In genomic region chr1:42767510-42767924, GRCh38 we compare ENCODE assay signal across 8 cellular contexts. TPM values are rescaled to one million over a fixed set of nuclear protein-coding genes. Genes with fewer than 3 reads are reported as not detected.
DNase-seq lines count a peak whose midpoint lies in the region; ATAC-seq, FAIRE-seq and TF ChIP-seq lines count a peak whose summit lies in the region.

No MANE protein-coding gene starts in this region.

- no peak overlapping the region for H2AK5ac ChIP-seq in mesenchymal stem cell (ENCODE audit: low read length, severe bottlenecking)

- H3K9ac ChIP-seq in ES-I3 (ENCODE audit: low read depth, low read length): peak overlapping the region; percentile 95
- peak overlapping the region; percentile 96 for H3K9ac ChIP-seq in mesenchymal stem cell (ENCODE audit: low read length)

- H4K8ac ChIP-seq in mesenchymal stem cell (ENCODE audit: low read length): no peak overlapping the region

- FAIRE-seq in bronchial epithelial cell (lab: Jason Lieb, UNC): no peak

- peak overlapping the region; percentile 73 for H2BK120ac ChIP-seq in mesenchymal stem cell (ENCODE audit: low read depth, low read length)

- no peak overlapping the region for H4K91ac ChIP-seq in mesenchymal stem cell (ENCODE audit: low read length)

- peaks cover 13% of the 10 kb centered on the region for H3K79me1 ChIP-seq in mesenchymal stem cell (replicated peaks; ENCODE audit: low read length, poor library complexity, severe bottlenecking)

- H3K36me3 ChIP-seq in ES-I3 (ENCODE audit: insufficient read depth, low read length) (no peaks in the 10 kb centered on the region), bronchial epithelial cell (ENCODE audit: control insufficient read depth, insufficient read depth, low read length) (no peaks in the 10 kb centered on the region), mesenchymal stem cell (ENCODE audit: control insufficient read depth in 1 of 2, insufficient read depth in 2 of 2, low read depth in 1 of 2, low read length in 2 of 2) (peaks cover 3 to 5% of the 10 kb centered on the region in 2 experiments)

- peak overlapping the region in 1 of 2 experiments; percentile 89 for H3K4ac ChIP-seq in mesenchymal stem cell (ENCODE audit: low read depth in 1 of 2, low read length in 2 of 2)

- H3K23ac ChIP-seq in mesenchymal stem cell (ENCODE audit: low read length in 2 of 2): no peak overlapping the region

- no peak overlapping the region for H2BK5ac ChIP-seq in mesenchymal stem cell (ENCODE audit: low read depth, low read length, poor library complexity, severe bottlenecking)

- TF ChIP-seq CTCF in bronchial epithelial cell (IDR thresholded peaks at IDR 0.05; ENCODE audit: insufficient read depth, low read length, severe bottlenecking): no peak

- peak overlapping the region; percentile 46 to 89 for H3K18ac ChIP-seq in mesenchymal stem cell (ENCODE audit: low read depth in 1 of 2, low read length in 2 of 2)

- H2BK12ac ChIP-seq in mesenchymal stem cell (ENCODE audit: low read length in 2 of 2): no peak overlapping the region

- H3K4me1 ChIP-seq in ES-I3 (ENCODE audit: insufficient read depth, low read length): peaks cover 10% of the 10 kb centered on the region
- H3K4me1 ChIP-seq in mesenchymal stem cell (ENCODE audit: control insufficient read depth, insufficient read depth, low read depth, low read length): peaks cover 2% of the 10 kb centered on the region

- H3K27me3 ChIP-seq in bronchial epithelial cell (ENCODE audit: control insufficient read depth, insufficient read depth, low read length) (no peaks in the 10 kb centered on the region), mesenchymal stem cell (ENCODE audit: control insufficient read depth in 1 of 2, insufficient read depth in 1 of 2, low read length in 2 of 2) (no peaks in the 10 kb centered on the region)

- H2AFZ ChIP-seq in mesenchymal stem cell (ENCODE audit: low read depth, low read length): peak overlapping the region; percentile 96

- H3K14ac ChIP-seq in mesenchymal stem cell (ENCODE audit: low read length in 2 of 2): peak overlapping the region in 1 of 2 experiments; percentile 78

- H3K27ac ChIP-seq in mesenchymal stem cell (ENCODE audit: low read length, poor library complexity, severe bottlenecking): no peak overlapping the region

- peak overlapping the region; percentile 73 for H2BK15ac ChIP-seq in mesenchymal stem cell (ENCODE audit: low read depth, poor library complexity, severe bottlenecking)

- H3K9me3 ChIP-seq in ES-I3 (ENCODE audit: control insufficient read depth, insufficient read depth, low read length): no peaks in the 10 kb centered on the region
- no peaks in the 10 kb centered on the region for H3K9me3 ChIP-seq in mesenchymal stem cell (ENCODE audit: control insufficient read depth, low read length)

- WGBS in mesenchymal stem cell: under 1% methylated on average over 21 of the region's 21 CpGs

- ATAC-seq in GM21526 (IDR thresholded peaks at IDR 0.05; ENCODE audit: low FRiP score, unreplicated experiment): peak; percentile 15

- peak overlapping the region; percentile 48 for H3K4me2 ChIP-seq in mesenchymal stem cell (ENCODE audit: low read length, poor library complexity, severe bottlenecking)

- H3K4me3 ChIP-seq in Jurkat, Clone E6-1 (ENCODE audit: low read length): peak overlapping the region; percentile 88
- H3K4me3 ChIP-seq in bronchial epithelial cell (ENCODE audit: low read depth, low read length): peak overlapping the region; percentile 89
- peak overlapping the region; percentile 89 to 98 for H3K4me3 ChIP-seq in mesenchymal stem cell (ENCODE audit: insufficient read depth in 1 of 2, low read depth in 1 of 2, low read length in 2 of 2)

- DNase-seq in Jurkat, Clone E6-1 (ENCODE audit: low read depth, low spot score): no peak
- no peak for DNase-seq in bronchial epithelial cell (ENCODE audit: low read depth)
- no peak for DNase-seq in mesenchymal stem cell
- DNase-seq in T1000 (lab: John Stamatoyannopoulos, UW): no peak
- no peak for DNase-seq in A172 (ENCODE audit: low spot score)
- DNase-seq in GDM1 (lab: John Stamatoyannopoulos, UW): no peak

RNA-seq across cellular contexts. Expression of gene C1orf50, which starts 0.5 kb away (rescaled TPM):
- 6.1 TPM for polyA plus RNA-seq in Jurkat, Clone E6-1 (2012; ENCODE audit: insufficient read depth, insufficient read length)
- 3.8 and 9.0 TPM in 2 replicates for total RNA-seq in bronchial epithelial cell
- 2.2 TPM for polyA plus RNA-seq in mesenchymal stem cell (2013, experiment 1 of 2)
- 2.5 TPM for polyA plus RNA-seq in mesenchymal stem cell (2013, experiment 2 of 2)
- 3.1 and 6.1 TPM in 2 replicates for total RNA-seq in A172 (2014; rRNA removed; shearing (Covaris generic))

RNA-seq across cellular contexts. Expression of gene P3H1, which starts 0.7 kb away (rescaled TPM):
- 53.7 TPM for polyA plus RNA-seq in Jurkat, Clone E6-1 (2012; ENCODE audit: insufficient read depth, insufficient read length)
- total RNA-seq in bronchial epithelial cell: 15.8 and 16.5 TPM in 2 replicates
- polyA plus RNA-seq in mesenchymal stem cell (2013, experiment 1 of 2): 213 TPM
- 209 TPM for polyA plus RNA-seq in mesenchymal stem cell (2013, experiment 2 of 2)
- total RNA-seq in A172 (2014; rRNA removed; shearing (Covaris generic)): 79.5 and 95.5 TPM in 2 replicates

RNA-seq across cellular contexts. Expression of gene TMEM269, which starts 17.3 kb away (rescaled TPM):
- polyA plus RNA-seq in Jurkat, Clone E6-1 (2012; ENCODE audit: insufficient read depth, insufficient read length): not detected
- total RNA-seq in bronchial epithelial cell: under 0.01 TPM in 2 replicates
- 0.04 TPM for polyA plus RNA-seq in mesenchymal stem cell (2013, experiment 1 of 2)
- polyA plus RNA-seq in mesenchymal stem cell (2013, experiment 2 of 2): 0.07 TPM
- total RNA-seq in A172 (2014; rRNA removed; shearing (Covaris generic)): 0.05 TPM in 1 of 2 replicates, not detected in the other

RNA-seq across cellular contexts. Expression of gene CLDN19, which starts 27.5 kb away (rescaled TPM):
- polyA plus RNA-seq in Jurkat, Clone E6-1 (2012; ENCODE audit: insufficient read depth, insufficient read length): not detected
- total RNA-seq in bronchial epithelial cell: not detected in 2 replicates
- polyA plus RNA-seq in mesenchymal stem cell (2013, experiment 1 of 2): 0.03 TPM
- polyA plus RNA-seq in mesenchymal stem cell (2013, experiment 2 of 2): not detected
- total RNA-seq in A172 (2014; rRNA removed; shearing (Covaris generic)): not detected in 2 replicates

RNA-seq across cellular contexts. Expression of gene ERMAP, which starts 49.4 kb away (rescaled TPM):
- 3.7 TPM for polyA plus RNA-seq in Jurkat, Clone E6-1 (2012; ENCODE audit: insufficient read depth, insufficient read length)
- 5.3 and 6.3 TPM in 2 replicates for total RNA-seq in bronchial epithelial cell
- 7.8 TPM for polyA plus RNA-seq in mesenchymal stem cell (2013, experiment 1 of 2)
- 7.6 TPM for polyA plus RNA-seq in mesenchymal stem cell (2013, experiment 2 of 2)
- 6.2 and 7.8 TPM in 2 replicates for total RNA-seq in A172 (2014; rRNA removed; shearing (Covaris generic))
